In the genomic region with DNA sequence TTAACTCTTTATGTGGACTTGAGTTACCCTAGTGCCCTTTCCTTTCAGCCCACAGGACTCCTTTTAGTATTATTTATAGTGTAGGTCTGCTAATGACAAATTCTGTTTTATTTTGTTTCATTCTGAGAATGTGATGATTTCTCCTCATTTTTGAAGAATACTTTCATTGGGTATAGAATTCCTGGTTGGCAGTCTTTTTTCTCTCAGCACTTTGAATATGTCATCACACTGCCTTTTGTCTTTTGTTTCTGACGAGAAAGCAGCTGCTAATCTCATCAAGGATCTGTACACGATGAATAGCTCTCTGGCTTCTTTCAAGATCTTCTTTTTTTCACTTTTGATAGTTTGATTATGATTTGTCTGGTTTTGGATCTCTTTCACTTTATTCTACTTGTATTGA, we compare ENCODE assay signal across 1 cellular context.
TF ChIP-seq lines count a peak whose summit lies in the region.

No MANE protein-coding gene starts in this region.

TF ChIP-seq in HEK293, 187 proteins besides CTCF, POLR2A, EP300 and RAD21 (continued from another document):
- TF ChIP-seq ZNF621 (tag by site-specific recombination; IDR thresholded peaks at IDR 0.05) (no peak), ZNF248 (tag by site-specific recombination; IDR thresholded peaks at IDR 0.05) (no peak), GFI1B (tag by site-specific recombination; IDR thresholded peaks at IDR 0.05) (no peak), ZNF174 (tag by site-specific recombination; IDR thresholded peaks at IDR 0.05) (no peak), ZSCAN23 (tag by site-specific recombination; IDR thresholded peaks at IDR 0.05) (no peak), ZNF157 (tag by site-specific recombination; IDR thresholded peaks at IDR 0.05) (no peak), ZNF76 (tag by site-specific recombination; IDR thresholded peaks at IDR 0.05; ENCODE audit: borderline replicate concordance, low read depth) (no peak), ZNF558 (tag by site-specific recombination; IDR thresholded peaks at IDR 0.05) (peak; percentile 70), ZNF626 (tag by site-specific recombination; IDR thresholded peaks at IDR 0.05) (no peak)
